Comparison of ENCODE assay signal across 8 cellular contexts in the genomic region with DNA sequence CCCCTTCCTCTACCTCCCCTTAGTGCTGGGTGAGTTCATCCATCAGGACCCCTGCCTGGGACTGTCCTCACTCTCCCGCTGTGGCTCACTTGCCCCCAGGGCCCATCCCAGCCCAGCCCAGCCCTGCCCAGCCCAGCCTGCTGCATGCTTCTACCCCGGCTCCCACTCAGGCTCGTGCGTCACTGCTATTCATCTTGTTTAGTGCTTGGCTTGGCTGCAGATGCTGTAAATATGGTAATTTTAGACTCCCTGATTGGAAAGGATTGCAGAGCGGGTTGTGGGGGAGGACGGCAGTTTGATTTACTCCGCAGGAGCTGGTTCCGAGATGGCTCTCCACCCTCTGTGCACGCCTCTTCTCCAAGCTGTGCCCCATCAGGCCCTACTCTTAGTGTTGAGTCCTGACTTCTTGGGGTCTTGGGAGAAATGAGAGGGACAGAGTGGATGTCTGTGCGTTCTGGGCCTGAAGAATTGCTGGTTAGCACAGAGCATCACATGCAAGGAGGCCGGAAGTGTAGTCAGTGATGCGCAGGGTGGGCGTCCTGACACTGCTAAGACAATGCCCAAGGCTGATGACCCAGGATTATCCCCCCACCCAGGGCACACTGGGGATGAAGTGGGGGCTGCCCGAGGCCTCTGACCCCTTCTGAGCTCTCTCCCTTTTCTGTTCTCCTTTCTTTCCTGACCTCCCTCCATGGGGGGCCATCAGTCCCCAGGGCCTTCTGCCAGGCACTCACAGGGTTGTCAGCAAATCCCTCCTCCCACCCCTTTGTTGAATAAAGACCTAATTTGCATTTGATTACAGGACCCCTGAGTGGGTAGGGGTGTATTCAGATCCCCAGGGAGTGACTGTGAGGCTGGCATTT.
DNase-seq lines count a peak whose midpoint lies in the region; ATAC-seq and TF ChIP-seq lines count a peak whose summit lies in the region.

No MANE protein-coding gene starts in this region.

- TF ChIP-seq CTCF in astrocyte of the cerebellum (IDR thresholded peaks at IDR 0.05; ENCODE audit: low read depth, low read length, missing control alignments) (no peak), smooth muscle cell (IDR thresholded peaks at IDR 0.05; ENCODE audit: borderline replicate concordance, insufficient read depth, poor library complexity, severe bottlenecking) (no peak), GM10266 (IDR thresholded peaks at IDR 0.05; ENCODE audit: control insufficient read depth, insufficient read depth, low read depth, missing control alignments) (no peak)

- no peaks in the 10 kb centered on the region for H3K27me3 ChIP-seq in smooth muscle cell (ENCODE audit: low read depth)

- peak; percentile 89 for DNase-seq in HPDE6-E6E7 (ENCODE audit: extremely low spot score)
- peak; percentile 94 for DNase-seq in astrocyte of the cerebellum (ENCODE audit: low read depth)
- DNase-seq in iPS-NIHi11 (ENCODE audit: low spot score) = peak; percentile 47
- DNase-seq in smooth muscle cell (lab: John Stamatoyannopoulos, UW; ENCODE audit: unreplicated experiment) = peak; percentile 54
- no peak for DNase-seq in GM10266 (ENCODE audit: extremely low spot score)

- ATAC-seq in HG03521 (IDR thresholded peaks at IDR 0.05; ENCODE audit: unreplicated experiment) = no peak
- ATAC-seq in GM18498 (IDR thresholded peaks at IDR 0.05; ENCODE audit: unreplicated experiment) = no peak
- no peak for ATAC-seq in HG02623 (IDR thresholded peaks at IDR 0.05; ENCODE audit: unreplicated experiment)

- no peaks in the 10 kb centered on the region for H3K79me2 ChIP-seq in smooth muscle cell (ENCODE audit: low read depth)

- H3F3A ChIP-seq in smooth muscle cell (ENCODE audit: low read depth) = peaks cover 19% of the 10 kb centered on the region

- H3K27ac ChIP-seq in smooth muscle cell (ENCODE audit: low read depth) = peak overlapping the region; percentile 98

- no peaks in the 10 kb centered on the region for H3K36me3 ChIP-seq in smooth muscle cell (ENCODE audit: low read depth)

- in situ Hi-C loops in astrocyte of the cerebellum (cut with HindIII; ENCODE audit: low sequenced_read_pairs) = no loop called here

- no peak overlapping the region for H3K4me3 ChIP-seq in astrocyte of the cerebellum (ENCODE audit: low read depth, low read length)
- H3K4me3 ChIP-seq in smooth muscle cell = no peak overlapping the region

- H3K4me2 ChIP-seq in smooth muscle cell = peak overlapping the region; percentile 53

- no peaks in the 10 kb centered on the region for H4K20me1 ChIP-seq in smooth muscle cell (ENCODE audit: low read depth)

- H3K4me1 ChIP-seq in smooth muscle cell (ENCODE audit: low read depth) = peaks cover 41% of the 10 kb centered on the region

- no peak overlapping the region for H2AFZ ChIP-seq in smooth muscle cell (ENCODE audit: low read depth)

- WGBS in smooth muscle cell (ENCODE audit: low lambda C conversion rate) = 19% methylated on average over 14 of the region's 14 CpGs

- no peaks in the 10 kb centered on the region for H3K9me3 ChIP-seq in smooth muscle cell (replicated peaks; ENCODE audit: low read depth)

- peak overlapping the region; percentile 85 for H3K9ac ChIP-seq in smooth muscle cell (ENCODE audit: low read depth)
